In the genomic region with DNA sequence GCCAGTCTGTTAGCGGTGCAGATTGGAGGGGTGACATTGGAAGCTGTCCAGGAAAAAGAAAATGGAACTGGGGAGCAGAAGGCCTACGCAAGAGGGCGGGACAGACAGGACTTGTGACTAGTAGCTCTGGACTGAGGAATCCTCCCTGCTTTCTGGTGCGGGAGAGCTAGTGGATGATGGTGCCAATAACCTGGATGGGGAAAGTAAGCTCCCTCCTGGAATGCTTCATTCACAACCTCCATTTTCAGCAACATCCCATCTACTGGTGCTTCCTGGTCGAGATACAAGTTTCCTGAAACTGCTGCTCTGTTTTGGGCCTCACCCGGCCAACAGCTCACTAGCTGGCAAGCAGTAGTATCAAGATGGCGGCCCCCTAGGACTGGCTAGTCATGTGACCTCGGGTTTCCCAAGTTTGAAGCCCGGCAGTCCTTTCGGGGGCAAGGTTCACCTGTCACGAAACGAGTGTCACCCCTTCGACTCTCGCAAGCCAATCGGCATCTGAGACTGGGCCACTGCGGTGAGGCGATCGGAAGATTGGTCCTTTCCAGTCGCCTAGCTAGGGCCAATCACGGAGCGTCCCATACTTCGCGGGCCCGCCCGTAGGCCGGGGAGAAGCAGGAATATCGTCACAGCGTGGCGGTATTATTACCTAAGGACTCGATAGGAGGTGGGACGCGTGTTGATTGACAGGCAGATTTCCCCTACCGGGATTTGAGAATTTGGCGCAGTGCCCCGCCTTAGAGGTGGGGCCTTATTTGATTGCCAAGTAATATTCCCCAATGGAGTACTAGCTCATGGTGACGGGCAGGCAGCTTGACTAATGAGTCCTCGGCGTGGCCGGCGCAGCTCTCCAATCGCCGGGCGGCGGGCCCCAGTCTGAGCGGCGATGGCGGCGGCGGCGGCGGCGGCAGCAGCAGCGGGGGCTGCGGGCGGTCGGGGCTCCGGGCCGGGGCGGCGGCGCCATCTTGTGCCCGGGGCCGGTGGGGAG, we compare ENCODE assay signal across 8 cellular contexts. TPM values are rescaled to one million over a fixed set of nuclear protein-coding genes. Genes with fewer than 3 reads are reported as not detected.
A peak's percentile ranks its signal among the peaks of the same experiment; 100 is the strongest.
DNase-seq lines count a peak whose midpoint lies in the region; ATAC-seq lines count a peak whose summit lies in the region.

Gene PABPN1, plus strand, starts transcription at position 874 of the 988 bp plus-strand sequence. Its CDS starts 13 bp downstream, at position 887.

- H3K27me3 ChIP-seq in BLaER1 treated with 17β-estradiol and CSF1 and Interleukin-3, amounts not matched to agents 10 nM and 100 nM = no peaks in the 10 kb centered on the region

- peak; percentile 100 for DNase-seq in NCI-H748 (lab: John Stamatoyannopoulos, UW; ENCODE audit: unreplicated experiment)
- DNase-seq in activated CD4-positive, alpha-beta T cell treated with anti-CD3 and anti-CD28 coated beads, Interleukin-2, amount 50 U/mL, for 1 hour = peak; percentile 95
- peak; percentile 75 for DNase-seq in cortex of kidney (lab: John Stamatoyannopoulos, UW)
- peak; percentile 99 for DNase-seq in left colon
- DNase-seq in stimulated activated CD4-positive, alpha-beta T cell treated with anti-CD3 and anti-CD28 coated beads, Interleukin-1b, Interleukin-23, amount 100 ng/mL, for 48 hours = peak; percentile 99

- H3K27ac ChIP-seq in BLaER1 treated with 17β-estradiol and CSF1 and Interleukin-3, amounts not matched to agents 10 nM and 100 nM = peak within 1 kb of the TSS; percentile 79 to 99 (median 97)

- H3K4me1 ChIP-seq in BLaER1 treated with 17β-estradiol and CSF1 and Interleukin-3, amounts not matched to agents 10 nM and 100 nM = peaks cover 29 to 34% (median 32%) of the 10 kb centered on the region in 10 experiments

- H3K9me3 ChIP-seq in BLaER1 treated with 17β-estradiol and CSF1 and Interleukin-3, amounts not matched to agents 10 nM and 100 nM (replicated peaks in 1 of 11) = peaks cover 0 to 6% (median 0%) of the 10 kb centered on the region in 11 experiments; a peak in 2 of 22 replicates

- H3K9ac ChIP-seq in BLaER1 treated with 17β-estradiol and CSF1 and Interleukin-3, amounts not matched to agents 10 nM and 100 nM = peak within 1 kb of the TSS; percentile 95 to 99 (median 98)

- H3K36me3 ChIP-seq in BLaER1 treated with 17β-estradiol and CSF1 and Interleukin-3, amounts not matched to agents 10 nM and 100 nM = peaks cover 37 to 68% (median 53%) of the 10 kb centered on the region in 11 experiments

- peaks cover 27 to 40% (median 34%) of the 10 kb centered on the region in 11 experiments; a peak in 19 of 22 replicates for H4K20me1 ChIP-seq in BLaER1 treated with 17β-estradiol and CSF1 and Interleukin-3, amounts not matched to agents 10 nM and 100 nM

- intact Hi-C loops in left colon (cut with DNase I, micrococcal nuclease) = loop anchor here in 1 of 2 donors (10.0 kb wide), 1 partner anchor 144 kb away; the partner anchor contains the start of gene NGDN

- ATAC-seq in GM19351 (IDR thresholded peaks at IDR 0.05; ENCODE audit: unreplicated experiment) (peak; percentile 86), HG03521 (IDR thresholded peaks at IDR 0.05; ENCODE audit: unreplicated experiment) (peak; percentile 83), left colon (peak; percentile 85)

- H3K4me2 ChIP-seq in BLaER1 treated with 17β-estradiol and CSF1 and Interleukin-3, amounts not matched to agents 10 nM and 100 nM = peak within 1 kb of the TSS; percentile 83 to 99 (median 96)

- H3K4me3 ChIP-seq in BLaER1 treated with 17β-estradiol and CSF1 and Interleukin-3, amounts not matched to agents 10 nM and 100 nM = peak within 1 kb of the TSS; percentile 70 to 94 (median 91)

RNA-seq across cellular contexts. Expression of gene PABPN1, which starts in this region (rescaled TPM):
- total RNA-seq in left colon = 100 to 1,000 TPM; 131 to 158 TPM

Comparison
In these comparisons a context has a peak if more than half of its experiments do, and no peak if none do; other contexts are left out.
1. Peak in every context shown above with its lines: DNase-seq, ATAC-seq, H3K4me3 ChIP-seq and H3K27ac ChIP-seq.